ENCODE assay signal across 13 cellular contexts in genomic region chr9:72012642-72013041, GRCh38. TPM values are rescaled to one million over a fixed set of nuclear protein-coding genes. Genes with fewer than 3 reads are reported as not detected.
"Had no signal": no experiment of that assay in that cellular context is flagged by ENCODE, and none has a peak within 500 bp of the region (broad histone marks: within the 10 kb centered on the region; RNA-seq: fewer than 3 reads in every experiment).

No MANE protein-coding gene starts in this region.

- H3K27me3 ChIP-seq: dorsolateral prefrontal cortex, transverse colon had no signal

- H3K9me3 ChIP-seq: left ventricle myocardium inferior, transverse colon had no signal

- ATAC-seq: activated T-cell treated with anti-CD3 and anti-CD28 coated beads, Interleukin-2, amount 50 U/mL, for 4 hours had no signal

- H3K4me1 ChIP-seq: left ventricle myocardium inferior, transverse colon had no signal

- H3K36me3 ChIP-seq: left ventricle myocardium inferior, transverse colon had no signal

- DNase-seq: activated CD4-positive, alpha-beta memory T cell treated with anti-CD3 and anti-CD28 coated beads for 36 hours; activated effector memory CD4-positive, alpha-beta T cell treated with anti-CD3 and anti-CD28 coated beads, Interleukin-2, amount 50 U/mL, for 16 hours; activated T-cell treated with anti-CD3 and anti-CD28 coated beads, Interleukin-2, amount 50 U/mL, for 4 hours; anterior cingulate cortex; dorsolateral prefrontal cortex; left ventricle myocardium inferior; mesenchymal stem cell; retina; transverse colon had no signal

- H3K4me3 ChIP-seq: dorsolateral prefrontal cortex, left ventricle myocardium inferior, skin epidermis, transverse colon had no signal

- H3K27ac ChIP-seq: dorsolateral prefrontal cortex, left ventricle myocardium inferior, skin epidermis, transverse colon, VCaP had no signal

RNA-seq across cellular contexts. Expression of gene C9orf57, which starts 47.8 kb away (rescaled TPM):
- polyA plus RNA-seq: esophagus, neural cell had no signal
